8 cellular contexts compared by ENCODE assay signal in genomic region chr17:412211-413015, GRCh38. TPM values are rescaled to one million over a fixed set of nuclear protein-coding genes. Genes with fewer than 3 reads are reported as not detected.
A peak's percentile ranks its signal among the peaks of the same experiment; 100 is the strongest.
DNase-seq lines count a peak whose midpoint lies in the region; ATAC-seq and TF ChIP-seq lines count a peak whose summit lies in the region.

No MANE protein-coding gene starts in this region.

- no peak overlapping the region for H3K4me3 ChIP-seq in HEK293 (ENCODE audit: low read depth, low read length)

- peaks cover 6% of the 10 kb centered on the region for H3K4me1 ChIP-seq in HEK293 (ENCODE audit: control insufficient read depth, insufficient read depth, low read length)

- POLR2A ChIA-PET in CD4-positive, alpha-beta T cell (lab: Charles Lee), result interaction anchor here (0.6 to 3.0 kb wide), 23 partner anchors 10 to 584 kb away, joined by 3 to 37 read pairs (median 4); partner anchors contain the start of genes GEMIN4, GLOD4, MRM3 and TIMM22
- POLR2A ChIA-PET in HEK293 (lab: Yijun Ruan, JAX), result interaction anchor here (0.9 to 1.2 kb wide), 6 partner anchors 9 to 584 kb away, joined by 3 to 7 read pairs (median 3); partner anchors contain the start of gene TIMM22

- peak overlapping the region; percentile 96 for H3K27ac Mint-ChIP-seq in CD4-positive, alpha-beta T cell
- peak overlapping the region; percentile 95 for H3K27ac Mint-ChIP-seq in activated T-cell treated with anti-CD3 and anti-CD28 coated beads, Interleukin-2, amount 50 U/mL, for 72 hours

- peaks cover 0 to 3% of the 10 kb centered on the region in 2 experiments; a peak in 1 of 3 replicates for H3K36me3 ChIP-seq in HEK293 (ENCODE audit: control insufficient read depth in 2 of 2, insufficient read depth in 1 of 2, low read length in 2 of 2)

- intact Hi-C loops in CD4-positive, alpha-beta T cell (cut with DNase I, micrococcal nuclease), result loop anchor here (1.0 to 5.0 kb wide), 4 partner anchors 220 to 585 kb away; partner anchors contain the start of gene TIMM22 (in 1 of the 2)

- CTCF ChIA-PET in CD4-positive, alpha-beta T cell (lab: Charles Lee), result interaction anchor here (0.6 to 2.3 kb wide), 46 partner anchors 9 to 584 kb away, joined by 3 to 47 read pairs (median 4); partner anchors contain the start of genes TIMM22 and VPS53
- CTCF ChIA-PET in HEK293 (lab: Yijun Ruan, JAX), result interaction anchor here (0.5 to 3.2 kb wide), 73 partner anchors 8 to 839 kb away, joined by 3 to 173 read pairs (median 4); partner anchors contain the start of genes NXN, RFLNB and TIMM22

- H3K9me3 ChIP-seq in CD4-positive, alpha-beta T cell (ENCODE audit: control insufficient read depth, low read length), result no peaks in the 10 kb centered on the region
- H3K9me3 ChIP-seq in HEK293 (ENCODE audit: control insufficient read depth, insufficient read depth, low read depth, low read length), result no peaks in the 10 kb centered on the region

- TF ChIP-seq CTCF in CD4-positive, alpha-beta T cell (IDR thresholded peaks at IDR 0.05), result peak; percentile 88
- peak; percentile 66; the same call in 1 of the 2 replicates for TF ChIP-seq CTCF in HEK293 (tag by site-specific recombination; IDR thresholded peaks at IDR 0.05)

- peak overlapping the region; percentile 91 for H3K4me3 Mint-ChIP-seq in CD4-positive, alpha-beta T cell
- peak overlapping the region; percentile 91 to 96 for H3K4me3 Mint-ChIP-seq in activated T-cell treated with anti-CD3 and anti-CD28 coated beads, Interleukin-2, amount 50 U/mL, for 72 hours

- H3K27me3 Mint-ChIP-seq in CD4-positive, alpha-beta T cell, result peaks cover 4% of the 10 kb centered on the region
- H3K27me3 Mint-ChIP-seq in activated T-cell treated with anti-CD3 and anti-CD28 coated beads, Interleukin-2, amount 50 U/mL, for 72 hours (ENCODE audit: low read depth), result no peaks in the 10 kb centered on the region

- H3K27ac ChIP-seq in CD4-positive, alpha-beta T cell (ENCODE audit: low read depth, low read length), result peak overlapping the region; percentile 95
- H3K27ac ChIP-seq in HEK293 (ENCODE audit: extremely low read depth, low read depth, low read length), result no peak overlapping the region

- no peak for ATAC-seq in CD4-positive, alpha-beta T cell (ENCODE audit: poor library complexity)
- ATAC-seq in activated T-cell treated with anti-CD3 and anti-CD28 coated beads, Interleukin-2, amount 50 U/mL, for 72 hours (replicated peaks in 1 of 2), result no peak
- ATAC-seq in GM18517 (IDR thresholded peaks at IDR 0.05; ENCODE audit: unreplicated experiment) (no peak), HG02571 (IDR thresholded peaks at IDR 0.05; ENCODE audit: unreplicated experiment) (no peak)

- H3K9me3 Mint-ChIP-seq in CD4-positive, alpha-beta T cell, result no peaks in the 10 kb centered on the region
- no peaks in the 10 kb centered on the region for H3K9me3 Mint-ChIP-seq in activated T-cell treated with anti-CD3 and anti-CD28 coated beads, Interleukin-2, amount 50 U/mL, for 72 hours

- H3K27me3 ChIP-seq in CD4-positive, alpha-beta T cell (ENCODE audit: control insufficient read depth, insufficient read depth, low read length), result no peaks in the 10 kb centered on the region

- peaks cover 77% of the 10 kb centered on the region for H3K4me1 Mint-ChIP-seq in CD4-positive, alpha-beta T cell (ENCODE audit: low read depth)
- H3K4me1 Mint-ChIP-seq in activated T-cell treated with anti-CD3 and anti-CD28 coated beads, Interleukin-2, amount 50 U/mL, for 72 hours (ENCODE audit: low read depth), result peaks cover 83% of the 10 kb centered on the region

- H3K36me3 Mint-ChIP-seq in CD4-positive, alpha-beta T cell (ENCODE audit: low read depth), result peaks cover 32% of the 10 kb centered on the region
- H3K36me3 Mint-ChIP-seq in activated T-cell treated with anti-CD3 and anti-CD28 coated beads, Interleukin-2, amount 50 U/mL, for 72 hours (ENCODE audit: insufficient read depth in 2 of 2), result peaks cover 25 to 32% of the 10 kb centered on the region in 2 donors

- peak; percentile 40 to 73 (median 60) for DNase-seq in CD4-positive, alpha-beta T cell
- DNase-seq in OCI-M1 (lab: John Stamatoyannopoulos, UW) (peak; percentile 71), fibroblast of the conjunctiva (ENCODE audit: low read depth) (peak; percentile 54), pons (ENCODE audit: low spot score) (peak; percentile 65)
- peak; percentile 73 to 74 for DNase-seq in activated T-cell treated with anti-CD3 and anti-CD28 coated beads, Interleukin-2, amount 50 U/mL, for 72 hours

TF ChIP-seq in HEK293, 187 proteins besides CTCF, POLR2A, EP300 and RAD21:
- peak; percentile 85 for TF ChIP-seq ZNF654 (tag by site-specific recombination; IDR thresholded peaks at IDR 0.05; ENCODE audit: low read depth)
- 0 out of 2 replicates have a peak, but pooled peaks have one; percentile 15 for TF ChIP-seq PRDM1 (tag by site-specific recombination; IDR thresholded peaks at IDR 0.05)
- no peak for TF ChIP-seq ZSCAN4 (tag by site-specific recombination; IDR thresholded peaks at IDR 0.05)
- peak; percentile 48; the same call in 1 of the 2 replicates for TF ChIP-seq ZNF366 (tag by site-specific recombination; conservative IDR thresholded peaks at IDR 0.05)

RNA-seq across cellular contexts. Expression of gene RFLNB, which starts 33.3 kb away (rescaled TPM):
- 10 to 100 TPM; 28.5 to 28.7 TPM for total RNA-seq in CD4-positive, alpha-beta T cell
- 100 to 1,000 TPM in 1 of 2 donors, 10 to 100 TPM in 1; 89.1 to 103 TPM for total RNA-seq in activated T-cell treated with anti-CD3 and anti-CD28 coated beads, Interleukin-2, amount 50 U/mL, for 72 hours

RNA-seq across cellular contexts. Expression of gene RPH3AL, which starts 59.8 kb away (rescaled TPM):
- 1 to 10 TPM; 2.4 to 2.8 TPM for total RNA-seq in CD4-positive, alpha-beta T cell
- 1 to 10 TPM; 3.5 to 7.2 TPM for total RNA-seq in activated T-cell treated with anti-CD3 and anti-CD28 coated beads, Interleukin-2, amount 50 U/mL, for 72 hours
